ENCODE assay signal across 8 cellular contexts in genomic region chr22:36776722-36777121, GRCh38. TPM values are rescaled to one million over a fixed set of nuclear protein-coding genes. Genes with fewer than 3 reads are reported as not detected.
DNase-seq lines count a peak whose midpoint lies in the region; ATAC-seq and TF ChIP-seq lines count a peak whose summit lies in the region.

No MANE protein-coding gene starts in this region.

- whole genome bisulfite sequencing in prostate gland: 65% methylated on average over 12 of the region's 12 CpGs

- peaks cover 15% of the 10 kb centered on the region for H3K4me1 ChIP-seq in CD8-positive, alpha-beta T cell (ENCODE audit: insufficient read depth, low read length)
- peaks cover 18% of the 10 kb centered on the region for H3K4me1 ChIP-seq in OCI-LY1 (ENCODE audit: insufficient read depth, low read length, severe bottlenecking)
- H3K4me1 ChIP-seq in prostate gland (replicated peaks): no peaks in the 10 kb centered on the region

- no peaks in the 10 kb centered on the region for H3K36me3 ChIP-seq in CD8-positive, alpha-beta T cell (ENCODE audit: insufficient read depth, low read length)
- H3K36me3 ChIP-seq in OCI-LY1 (ENCODE audit: insufficient read depth, low read length) (no peaks in the 10 kb centered on the region; the same call in 1 of the 2 replicates), prostate gland (no peaks in the 10 kb centered on the region)

- H3K79me2 ChIP-seq in OCI-LY1 (ENCODE audit: insufficient read depth, low read length): no peaks in the 10 kb centered on the region

- no peak for TF ChIP-seq POLR2A in prostate gland (IDR thresholded peaks at IDR 0.05)

- peak overlapping the region; percentile 77 for H2AFZ ChIP-seq in OCI-LY1 (ENCODE audit: low read length)

- H3F3A ChIP-seq in OCI-LY1 (ENCODE audit: insufficient read depth, low read length): no peaks in the 10 kb centered on the region

- H3K27me3 Mint-ChIP-seq in CD8-positive, alpha-beta T cell (ENCODE audit: low read depth): no peaks in the 10 kb centered on the region
- H3K27me3 Mint-ChIP-seq in osteocyte (ENCODE audit: unreplicated experiment): peaks cover 3% of the 10 kb centered on the region

- CTCF ChIA-PET in CD8-positive, alpha-beta T cell (lab: Charles Lee): interaction anchor here (0.7 to 8.8 kb wide), 4 partner anchors 19 to 202 kb away, joined by 3 to 62 read pairs (median 25); no protein-coding TSS in a partner anchor

- no peaks in the 10 kb centered on the region for H3K9me3 ChIP-seq in CD8-positive, alpha-beta T cell (ENCODE audit: low read length)
- H3K9me3 ChIP-seq in OCI-LY1 (ENCODE audit: low read length) (no peaks in the 10 kb centered on the region), prostate gland (no peaks in the 10 kb centered on the region)

- POLR2A ChIA-PET in CD8-positive, alpha-beta T cell (lab: Charles Lee): interaction anchor here (1.1 to 1.5 kb wide), 10 partner anchors 10 to 530 kb away, joined by 3 to 13 read pairs (median 4); partner anchors contain the start of gene IL2RB

- peak in 1 of 7 experiments; percentile 11 for DNase-seq in CD8-positive, alpha-beta T cell
- DNase-seq in dorsolateral prefrontal cortex: no peak
- no peak for DNase-seq in osteocyte (ENCODE audit: extremely low spot score, unreplicated experiment)
- DNase-seq in amniotic stem cell (lab: John Stamatoyannopoulos, UW): no peak
- no peak for DNase-seq in prostate gland (ENCODE audit: low spot score)
- no peak for DNase-seq in COR-L47 (lab: John Stamatoyannopoulos, UW)

- peak overlapping the region; percentile 94 for H3K27ac Mint-ChIP-seq in CD8-positive, alpha-beta T cell
- H3K27ac Mint-ChIP-seq in osteocyte (ENCODE audit: unreplicated experiment): peak overlapping the region; percentile 79

- peak overlapping the region; percentile 6 for H3K4me3 ChIP-seq in CD8-positive, alpha-beta T cell (ENCODE audit: low read depth, low read length)
- peak overlapping the region; percentile 70 for H3K4me3 ChIP-seq in OCI-LY1 (ENCODE audit: low read depth, low read length, poor library complexity, severe bottlenecking)
- peak overlapping the region in 58 of 59 donors; percentile 28 to 99 (median 56) for H3K4me3 ChIP-seq in dorsolateral prefrontal cortex
- H3K4me3 ChIP-seq in prostate gland: peak overlapping the region in 1 of 2 donors; percentile 15

- peak overlapping the region; percentile 93 for H3K4me3 Mint-ChIP-seq in CD8-positive, alpha-beta T cell
- peak overlapping the region; percentile 76 for H3K4me3 Mint-ChIP-seq in osteocyte (ENCODE audit: unreplicated experiment)

- H3K27me3 ChIP-seq in CD8-positive, alpha-beta T cell (ENCODE audit: insufficient read depth, low read length): no peaks in the 10 kb centered on the region
- H3K27me3 ChIP-seq in OCI-LY1 (ENCODE audit: insufficient read depth, low read length): no peaks in the 10 kb centered on the region; the same call in 1 of the 2 replicates
- H3K27me3 ChIP-seq in dorsolateral prefrontal cortex: no peaks in the 10 kb centered on the region
- no peaks in the 10 kb centered on the region for H3K27me3 ChIP-seq in prostate gland (replicated peaks; ENCODE audit: insufficient read depth)

- no peaks in the 10 kb centered on the region for H4K20me1 ChIP-seq in OCI-LY1 (ENCODE audit: insufficient read depth, low read length)

- H3K36me3 Mint-ChIP-seq in CD8-positive, alpha-beta T cell: peaks cover 6% of the 10 kb centered on the region
- peaks cover 2% of the 10 kb centered on the region for H3K36me3 Mint-ChIP-seq in osteocyte (ENCODE audit: unreplicated experiment)

- no peak for TF ChIP-seq CTCF in CD8-positive, alpha-beta T cell (IDR thresholded peaks at IDR 0.05)
- TF ChIP-seq CTCF in OCI-LY1 (IDR thresholded peaks at IDR 0.05; ENCODE audit: low read length) (no peak), dorsolateral prefrontal cortex (IDR thresholded peaks at IDR 0.05 in 54 of 56, conservative IDR thresholded peaks at IDR 0.05 in 2 of 56; ENCODE audit: low read depth in 1 of 56, partially characterized antibody in 56 of 56) (no peak), osteocyte (IDR thresholded peaks at IDR 0.05) (no peak), prostate gland (IDR thresholded peaks at IDR 0.05) (no peak)

- intact Hi-C loops in CD8-positive, alpha-beta T cell (cut with DNase I, micrococcal nuclease): loop anchor here (1.0 to 10.0 kb wide), 7 partner anchors 247 to 1474 kb away; partner anchors contain the start of genes EIF3D (in 1 of the 2), GGA1 (in 1 of the 2), KCTD17 (in 1 of the 2) and MFNG (in 1 of the 2)
- intact Hi-C loops in dorsolateral prefrontal cortex (cut with DNase I): loop anchor here (5.0 kb wide), 3 partner anchors 114 to 421 kb away; no protein-coding TSS in a partner anchor
- intact Hi-C loops in prostate gland (cut with DNase I): loop anchor here (2.0 kb wide), 1 partner anchor 78 kb away; no protein-coding TSS in a partner anchor

- no peaks in the 10 kb centered on the region for H3K9me2 ChIP-seq in OCI-LY1 (ENCODE audit: low read depth, low read length)

- peak overlapping the region; percentile 71 for H3K4me2 ChIP-seq in OCI-LY1 (ENCODE audit: low read length)

- no peak for ATAC-seq in CD8-positive, alpha-beta T cell
- ATAC-seq in GM19452 (IDR thresholded peaks at IDR 0.05; ENCODE audit: unreplicated experiment): no peak

- peaks cover 32% of the 10 kb centered on the region for H3K4me1 Mint-ChIP-seq in CD8-positive, alpha-beta T cell (ENCODE audit: low read depth)
- H3K4me1 Mint-ChIP-seq in osteocyte (ENCODE audit: unreplicated experiment): peaks cover 16% of the 10 kb centered on the region

- no peaks in the 10 kb centered on the region for H3K9me3 Mint-ChIP-seq in CD8-positive, alpha-beta T cell
- H3K9me3 Mint-ChIP-seq in osteocyte (ENCODE audit: unreplicated experiment): no peaks in the 10 kb centered on the region

- H3K9ac ChIP-seq in OCI-LY1 (ENCODE audit: low read length): peak overlapping the region; percentile 51

- H3K27ac ChIP-seq in CD8-positive, alpha-beta T cell (ENCODE audit: low read depth, low read length): peak overlapping the region; percentile 92
- no peak overlapping the region for H3K27ac ChIP-seq in OCI-LY1 (ENCODE audit: low read depth, low read length, poor library complexity, severe bottlenecking)
- H3K27ac ChIP-seq in dorsolateral prefrontal cortex: peak overlapping the region in 58 of 59 donors; percentile 7 to 95 (median 86)
- H3K27ac ChIP-seq in prostate gland: peak overlapping the region in 1 of 2 donors; percentile 42

RNA-seq across cellular contexts. Expression of gene IFT27, which starts 0.8 kb away (rescaled TPM):
- total RNA-seq in CD8-positive, alpha-beta T cell: 1 to 10 TPM; 9.2 to 9.9 TPM
- total RNA-seq in dorsolateral prefrontal cortex: 10 to 100 TPM; 29.3 to 64.1 (median 43.9) TPM
- 30.5 and 36.9 TPM in 2 replicates for total RNA-seq in osteocyte
- 10 to 100 TPM; 16.5 to 26.4 TPM for total RNA-seq in prostate gland

RNA-seq across cellular contexts. Expression of gene PVALB, which starts 40.1 kb away (rescaled TPM):
- total RNA-seq in CD8-positive, alpha-beta T cell: not detected
- 100 to 1,000 TPM in 5 of 120 experiments, 10 to 100 TPM in 111, 1 to 10 TPM in 4; 4.4 to 160 (median 40.4) TPM for total RNA-seq in dorsolateral prefrontal cortex
- total RNA-seq in osteocyte: 0.94 TPM in 1 of 2 replicates, not detected in the other
- total RNA-seq in prostate gland: 1 to 10 TPM in 1 of 2 donors, not detected in 1; 3.1 TPM
